In the genomic region with DNA sequence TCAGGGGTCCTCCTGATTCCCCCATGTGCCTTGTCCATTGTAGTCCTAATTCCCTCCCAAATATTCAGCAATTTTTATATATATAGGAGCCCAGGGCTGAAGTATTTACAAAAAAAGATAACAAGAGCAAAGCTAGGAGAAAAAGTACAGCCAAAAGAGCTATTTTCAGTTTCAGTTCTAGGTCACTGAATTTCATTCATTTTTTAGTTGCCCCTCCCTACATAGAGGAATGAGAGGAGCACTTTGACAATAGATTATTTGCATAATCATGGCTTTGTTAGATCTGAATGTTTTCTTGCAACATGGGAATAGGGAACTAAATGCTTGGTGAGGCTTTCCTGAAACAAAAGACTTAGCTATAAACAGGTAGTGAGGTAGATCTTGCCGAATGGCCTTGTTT, we compare ENCODE assay signal across 15 cellular contexts. TPM values are rescaled to one million over a fixed set of nuclear protein-coding genes. Genes with fewer than 3 reads are reported as not detected.
DNase-seq lines count a peak whose midpoint lies in the region; ATAC-seq and TF ChIP-seq lines count a peak whose summit lies in the region.
"Had no signal": no experiment of that assay in that cellular context is flagged by ENCODE, and none has a peak within 500 bp of the region (broad histone marks: within the 10 kb centered on the region; RNA-seq: fewer than 3 reads in every experiment).

No MANE protein-coding gene starts in this region.

- H3K9me3 Mint-ChIP-seq in activated naive CD8-positive, alpha-beta T cell (ENCODE audit: low read depth) = no peaks in the 10 kb centered on the region
- no peaks in the 10 kb centered on the region for H3K9me3 Mint-ChIP-seq in activated naive CD8-positive, alpha-beta T cell treated with anti-CD3 and anti-CD28 coated beads, Interleukin-2, amount 50 U/mL, for 24 hours
- H3K9me3 Mint-ChIP-seq in chondrocyte (ENCODE audit: low read depth) = no peaks in the 10 kb centered on the region

- no peak for ATAC-seq in activated naive CD8-positive, alpha-beta T cell treated with anti-CD3 and anti-CD28 coated beads, Interleukin-2, amount 50 U/mL, for 24 hours
- ATAC-seq in thoracic aorta (ENCODE audit: insufficient number of reproducible peaks, low FRiP score, low read depth) = no peak
- ATAC-seq in activated CD4-positive, CD25-positive, alpha-beta regulatory T cell treated with anti-CD3 and anti-CD28 coated beads, Interleukin-2, amount 50 U/mL, for 24 hours = no peak

- H3K36me3 ChIP-seq in thoracic aorta = no peaks in the 10 kb centered on the region
- H3K36me3 ChIP-seq: breast epithelium, MG63 had no signal

- H3K27ac ChIP-seq in thoracic aorta = no peak overlapping the region
- H3K27ac ChIP-seq: breast epithelium, RWPE1 had no signal

- H3K4me1 Mint-ChIP-seq in activated naive CD8-positive, alpha-beta T cell (ENCODE audit: low read depth) = peaks cover 5% of the 10 kb centered on the region
- H3K4me1 Mint-ChIP-seq in activated naive CD8-positive, alpha-beta T cell treated with anti-CD3 and anti-CD28 coated beads, Interleukin-2, amount 50 U/mL, for 24 hours = peaks cover 3% of the 10 kb centered on the region
- H3K4me1 Mint-ChIP-seq in chondrocyte (ENCODE audit: low read depth) = peaks cover 46% of the 10 kb centered on the region

- no peak for DNase-seq in activated naive CD8-positive, alpha-beta T cell treated with anti-CD3 and anti-CD28 coated beads, Interleukin-2, amount 50 U/mL, for 24 hours
- DNase-seq in M059J (ENCODE audit: low read depth) (peak; percentile 9), chondrocyte (ENCODE audit: low spot score) (no peak), thoracic aorta (ENCODE audit: low spot score) (no peak), middle frontal gyrus (ENCODE audit: extremely low spot score, low spot score) (no peak), superior temporal gyrus (ENCODE audit: extremely low spot score) (no peak)
- DNase-seq: activated T-cell treated with anti-CD3 and anti-CD28 coated beads, Interleukin-2, amount 50 U/mL, for 1 hour; mesendoderm; MG63; stimulated activated CD4-positive, alpha-beta T cell treated with anti-CD3 and anti-CD28 coated beads, Interleukin-1b, Interleukin-23, amount 100 ng/mL, for 48 hours had no signal

- H3K4me1 ChIP-seq in thoracic aorta (ENCODE audit: control insufficient read depth in 1 of 2, low read depth in 2 of 2) = peaks cover 0 to 17% of the 10 kb centered on the region in 2 donors
- H3K4me1 ChIP-seq: breast epithelium had no signal

- no peaks in the 10 kb centered on the region for H3K9me3 ChIP-seq in thoracic aorta
- H3K9me3 ChIP-seq: breast epithelium, MG63 had no signal

- peak overlapping the region; percentile 8 for H3K4me3 ChIP-seq in thoracic aorta
- H3K4me3 ChIP-seq: breast epithelium, MG63 had no signal

- no peak for TF ChIP-seq CTCF in chondrocyte (IDR thresholded peaks at IDR 0.05)
- no peak for TF ChIP-seq CTCF in thoracic aorta (IDR thresholded peaks at IDR 0.05)

- H3K27me3 ChIP-seq in thoracic aorta (replicated peaks; ENCODE audit: insufficient read depth) = no peaks in the 10 kb centered on the region
- H3K27me3 ChIP-seq: breast epithelium, MG63 had no signal

- H3K27me3 Mint-ChIP-seq in activated naive CD8-positive, alpha-beta T cell = no peaks in the 10 kb centered on the region
- no peaks in the 10 kb centered on the region for H3K27me3 Mint-ChIP-seq in activated naive CD8-positive, alpha-beta T cell treated with anti-CD3 and anti-CD28 coated beads, Interleukin-2, amount 50 U/mL, for 24 hours
- no peaks in the 10 kb centered on the region for H3K27me3 Mint-ChIP-seq in chondrocyte (ENCODE audit: low read depth)
- H3K27me3 Mint-ChIP-seq: progenitor cell of endocrine pancreas had no signal

- peak overlapping the region; percentile 13 for H3K27ac Mint-ChIP-seq in activated naive CD8-positive, alpha-beta T cell
- no peak overlapping the region for H3K27ac Mint-ChIP-seq in activated naive CD8-positive, alpha-beta T cell treated with anti-CD3 and anti-CD28 coated beads, Interleukin-2, amount 50 U/mL, for 24 hours
- peak overlapping the region; percentile 29 for H3K27ac Mint-ChIP-seq in chondrocyte (ENCODE audit: unreplicated experiment)
- H3K27ac Mint-ChIP-seq: progenitor cell of endocrine pancreas had no signal

- H3K4me3 Mint-ChIP-seq in activated naive CD8-positive, alpha-beta T cell = no peak overlapping the region
- H3K4me3 Mint-ChIP-seq in activated naive CD8-positive, alpha-beta T cell treated with anti-CD3 and anti-CD28 coated beads, Interleukin-2, amount 50 U/mL, for 24 hours = no peak overlapping the region
- H3K4me3 Mint-ChIP-seq in chondrocyte (ENCODE audit: unreplicated experiment) = no peak overlapping the region

- H3K36me3 Mint-ChIP-seq in activated naive CD8-positive, alpha-beta T cell = peaks cover 16% of the 10 kb centered on the region
- H3K36me3 Mint-ChIP-seq in activated naive CD8-positive, alpha-beta T cell treated with anti-CD3 and anti-CD28 coated beads, Interleukin-2, amount 50 U/mL, for 24 hours (ENCODE audit: low read depth) = peaks cover 17% of the 10 kb centered on the region
- H3K36me3 Mint-ChIP-seq in chondrocyte (ENCODE audit: low read depth) = no peaks in the 10 kb centered on the region

RNA-seq across cellular contexts. Expression of gene F2RL2, which starts 15.3 kb away (rescaled TPM):
- total RNA-seq in M059J (2014; rRNA removed; shearing (Covaris generic)) = 4.9 and 5.2 TPM in 2 replicates
- 7.9 to 31.3 TPM (median 8.4 TPM) in 3 replicates for total RNA-seq in chondrocyte
- 10 to 100 TPM in 1 of 2 donors, 1 to 10 TPM in 1; 2.7 to 13.7 TPM for total RNA-seq in thoracic aorta
- total RNA-seq: progenitor cell of endocrine pancreas had no signal
